In the genomic region with DNA sequence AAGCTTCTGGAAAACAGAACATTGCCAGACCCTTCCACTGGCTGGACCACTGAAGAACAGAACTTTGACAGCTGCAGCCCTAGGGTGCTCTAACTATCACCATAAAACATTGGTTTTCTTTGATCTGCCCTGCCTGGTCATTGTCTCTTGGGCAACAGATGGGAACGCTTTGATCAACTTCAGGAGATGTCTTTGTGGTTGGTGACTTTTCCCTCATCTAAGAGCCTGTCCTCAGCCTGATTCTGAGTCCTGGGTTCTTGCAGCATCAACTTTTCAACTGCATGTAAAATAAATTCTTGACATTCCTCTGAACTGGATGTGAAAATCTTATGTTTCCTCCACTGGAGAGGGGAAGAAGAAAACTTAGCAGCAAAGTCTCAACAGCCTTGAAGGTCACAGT, we compare ENCODE assay signal across 34 cellular contexts.
"Had no signal": no experiment of that assay in that cellular context is flagged by ENCODE, and none has a peak within 500 bp of the region (broad histone marks: within the 10 kb centered on the region; RNA-seq: fewer than 3 reads in every experiment).

No MANE protein-coding gene starts in this region.

- DNase-seq: activated B cell treated with CpG ODN at 0.5 μM for 24 hours; activated CD4-positive, alpha-beta memory T cell treated with anti-CD3 and anti-CD28 coated beads for 36 hours; activated CD4-positive, alpha-beta T cell treated with anti-CD3 and anti-CD28 coated beads for 4 hours; activated CD4-positive, alpha-beta T cell treated with anti-CD3 and anti-CD28 coated beads, Interleukin-2, amount 50 U/mL, for 1 hour; activated CD4-positive, CD25-positive, alpha-beta regulatory T cell treated with anti-CD3 and anti-CD28 coated beads, Interleukin-2, amount 50 U/mL, for 72 hours; activated CD8-positive, alpha-beta memory T cell treated with anti-CD3 and anti-CD28 coated beads, Interleukin-2, amount 50 U/mL, for 4 hours; activated gamma-delta T cell treated with Interleukin-2 at 50 U/mL for 16 hours; activated naive CD4-positive, alpha-beta T cell treated with anti-CD3 and anti-CD28 coated beads for 36 hours; activated T-cell treated with anti-CD3 and anti-CD28 coated beads for 4 hours; activated T-cell treated with anti-CD3 and anti-CD28 coated beads, Interleukin-2, amount 50 U/mL, for 4 hours; adrenal gland; body of pancreas; NCI-H1092 treated with DMSO at 0.1 percent for 48 hours; NCI-H1417; NCI-H146; NCI-H187; NCI-H2029 treated with DMSO at 0.1 percent for 48 hours; NCI-H2107; NCI-H2171; NCI-H510A; NCI-H526; NCI-H748 treated with DMSO at 0.1 percent for 48 hours; RPMI8226; SIG-M5; T-helper 1 cell; T-helper 2 cell; T-helper 9 cell had no signal

- H3K4me3 ChIP-seq: adrenal gland, body of pancreas, breast epithelium had no signal

- H3K27ac ChIP-seq: adrenal gland, body of pancreas, breast epithelium, KMS-11, VCaP had no signal

- ATAC-seq: activated naive CD4-positive, alpha-beta T cell treated with anti-CD3 and anti-CD28 coated beads, Interleukin-2, amount 50 U/mL, for 72 hours; activated T-cell treated with anti-CD3 and anti-CD28 coated beads, Interleukin-2, amount 50 U/mL, for 4 hours; body of pancreas; Panc1; Right ventricle myocardium inferior; SK-N-SH treated with all-trans-retinoic acid at 6 μM for 48 hours had no signal

- H3K27me3 ChIP-seq: adrenal gland, body of pancreas, breast epithelium had no signal

- H3K9me3 ChIP-seq: adrenal gland, body of pancreas, breast epithelium had no signal

- H3K36me3 ChIP-seq: adrenal gland, breast epithelium had no signal
